ENCODE assay signal across 29 cellular contexts in the genomic region with DNA sequence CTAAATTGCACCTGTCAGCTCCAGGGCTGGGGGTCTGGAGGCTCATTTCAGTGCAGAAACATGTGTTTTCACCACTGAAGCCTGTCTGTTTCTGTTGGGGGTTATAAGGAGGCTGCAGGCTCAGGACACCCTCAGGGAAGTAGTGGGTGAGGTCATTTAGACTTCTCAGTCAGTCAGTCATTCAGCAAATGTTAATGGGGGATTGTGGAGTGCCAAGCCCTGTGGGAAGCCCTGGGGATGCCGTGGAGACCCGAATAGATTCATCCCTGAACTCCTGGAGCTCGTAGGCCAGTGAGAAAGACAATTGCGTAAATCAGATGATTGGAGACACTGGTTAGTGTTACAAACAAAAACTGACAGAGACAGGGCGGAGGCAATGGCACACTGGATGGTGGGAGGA. TPM values are rescaled to one million over a fixed set of nuclear protein-coding genes. Genes with fewer than 3 reads are reported as not detected.
"Had no signal": no experiment of that assay in that cellular context is flagged by ENCODE, and none has a peak within 500 bp of the region (broad histone marks: within the 10 kb centered on the region; RNA-seq: fewer than 3 reads in every experiment).

No MANE protein-coding gene starts in this region.

- H2AFZ ChIP-seq: hepatocyte had no signal

- H3K4me2 ChIP-seq: hepatocyte had no signal

- H3K27ac Mint-ChIP-seq: dendritic cell treated with granulocyte-macrophage colony-stimulating factor and Interleukin-4, amounts not matched to agents 40 ng/mL and 50 ng/mL, for 4 days; effector memory CD8-positive, alpha-beta T cell; nephron progenitor cell; stimulated activated memory B cell treated with anti-CD40 and anti-IgM and Interleukin-4, amounts not matched to agents 10 μg/mL and 1 μg/mL and 100 μg/mL, for 72 hours; stimulated activated naive CD8-positive, alpha-beta T cell treated with anti-CD3 and anti-CD28 coated beads, Interleukin-15, Interleukin-2, amounts not matched to agents 100 ng/mL and 50 ng/mL, for 24 hours had no signal

- ATAC-seq: effector memory CD8-positive, alpha-beta T cell; foreskin keratinocyte; naive thymus-derived CD4-positive, alpha-beta T cell; psoas muscle; right lobe of liver; stimulated activated memory B cell treated with anti-CD40 and anti-IgM and Interleukin-4, amounts not matched to agents 10 μg/mL and 1 μg/mL and 100 μg/mL, for 72 hours had no signal

- H3K27me3 ChIP-seq: esophagus squamous epithelium, foreskin keratinocyte, hepatocyte, neutrophil, right lobe of liver, spleen, tibial artery, upper lobe of left lung, uterus had no signal

- H3K27me3 Mint-ChIP-seq: dendritic cell treated with granulocyte-macrophage colony-stimulating factor and Interleukin-4, amounts not matched to agents 40 ng/mL and 50 ng/mL, for 4 days; effector memory CD8-positive, alpha-beta T cell; naive thymus-derived CD4-positive, alpha-beta T cell; stimulated activated memory B cell treated with anti-CD40 and anti-IgM and Interleukin-4, amounts not matched to agents 10 μg/mL and 1 μg/mL and 100 μg/mL, for 72 hours; stimulated activated naive CD8-positive, alpha-beta T cell treated with anti-CD3 and anti-CD28 coated beads, Interleukin-15, Interleukin-2, amounts not matched to agents 100 ng/mL and 50 ng/mL, for 24 hours had no signal

- H3K36me3 ChIP-seq: neutrophil, right lobe of liver, tibial artery, upper lobe of left lung, uterus had no signal

- H3K27ac ChIP-seq: esophagus squamous epithelium, foreskin keratinocyte, hepatocyte, neutrophil, psoas muscle, right lobe of liver, spleen, tibial artery, upper lobe of left lung, uterus had no signal

- H3K4me1 Mint-ChIP-seq: stimulated activated memory B cell treated with anti-CD40 and anti-IgM and Interleukin-4, amounts not matched to agents 10 μg/mL and 1 μg/mL and 100 μg/mL, for 72 hours had no signal

- DNase-seq: effector memory CD8-positive, alpha-beta T cell; esophagus squamous epithelium; foreskin keratinocyte; head of caudate nucleus; kidney glomerular epithelial cell; naive thymus-derived CD4-positive, alpha-beta T cell; nephron progenitor cell; psoas muscle; retina; right lobe of liver; spleen; stimulated activated CD4-positive, alpha-beta T cell treated with anti-CD3 and anti-CD28 coated beads, Interleukin-15, amount 100 ng/mL, for 24 hours; stimulated activated CD4-positive, alpha-beta T cell treated with anti-CD3 and anti-CD28 coated beads, Interleukin-1b, Interleukin-23, amount 100 ng/mL, for 48 hours; stimulated activated CD4-positive, alpha-beta T cell treated with anti-CD3 and anti-CD28 coated beads, Interleukin-4, amount 100 ng/mL, for 24 hours; tibial artery; upper lobe of left lung; uterus had no signal

- H3K4me3 Mint-ChIP-seq: dendritic cell treated with granulocyte-macrophage colony-stimulating factor and Interleukin-4, amounts not matched to agents 40 ng/mL and 50 ng/mL, for 4 days; effector memory CD8-positive, alpha-beta T cell; naive thymus-derived CD4-positive, alpha-beta T cell; nephron progenitor cell; stimulated activated memory B cell treated with anti-CD40 and anti-IgM and Interleukin-4, amounts not matched to agents 10 μg/mL and 1 μg/mL and 100 μg/mL, for 72 hours; stimulated activated naive CD8-positive, alpha-beta T cell treated with anti-CD3 and anti-CD28 coated beads, Interleukin-15, Interleukin-2, amounts not matched to agents 100 ng/mL and 50 ng/mL, for 24 hours had no signal

- H3K4me3 ChIP-seq: esophagus squamous epithelium, hepatocyte, psoas muscle, right lobe of liver, spleen, tibial artery, upper lobe of left lung, uterus had no signal

- H3K9me3 Mint-ChIP-seq: dendritic cell treated with granulocyte-macrophage colony-stimulating factor and Interleukin-4, amounts not matched to agents 40 ng/mL and 50 ng/mL, for 4 days; effector memory CD8-positive, alpha-beta T cell; stimulated activated memory B cell treated with anti-CD40 and anti-IgM and Interleukin-4, amounts not matched to agents 10 μg/mL and 1 μg/mL and 100 μg/mL, for 72 hours had no signal

- H3K79me2 ChIP-seq: hepatocyte had no signal

- H3K9me3 ChIP-seq: esophagus squamous epithelium, neutrophil, psoas muscle, right lobe of liver, spleen, tibial artery, upper lobe of left lung, uterus had no signal

- H3K4me1 ChIP-seq: foreskin keratinocyte, psoas muscle, spleen, tibial artery, upper lobe of left lung, uterus had no signal

RNA-seq across cellular contexts. Expression of a gene that starts 31.0 kb away (rescaled TPM):
- total RNA-seq: epithelial cell of proximal tubule; liver; lung microvascular endothelial cell; mesenteric fat pad; mononuclear cell; naive thymus-derived CD4-positive, alpha-beta T cell; osteoblast; psoas muscle; right lobe of liver; skeletal muscle tissue; spleen; uterus had no signal
- polyA plus RNA-seq: liver; naive thymus-derived CD4-positive, alpha-beta T cell; psoas muscle; spleen had no signal
